In the genomic region with DNA sequence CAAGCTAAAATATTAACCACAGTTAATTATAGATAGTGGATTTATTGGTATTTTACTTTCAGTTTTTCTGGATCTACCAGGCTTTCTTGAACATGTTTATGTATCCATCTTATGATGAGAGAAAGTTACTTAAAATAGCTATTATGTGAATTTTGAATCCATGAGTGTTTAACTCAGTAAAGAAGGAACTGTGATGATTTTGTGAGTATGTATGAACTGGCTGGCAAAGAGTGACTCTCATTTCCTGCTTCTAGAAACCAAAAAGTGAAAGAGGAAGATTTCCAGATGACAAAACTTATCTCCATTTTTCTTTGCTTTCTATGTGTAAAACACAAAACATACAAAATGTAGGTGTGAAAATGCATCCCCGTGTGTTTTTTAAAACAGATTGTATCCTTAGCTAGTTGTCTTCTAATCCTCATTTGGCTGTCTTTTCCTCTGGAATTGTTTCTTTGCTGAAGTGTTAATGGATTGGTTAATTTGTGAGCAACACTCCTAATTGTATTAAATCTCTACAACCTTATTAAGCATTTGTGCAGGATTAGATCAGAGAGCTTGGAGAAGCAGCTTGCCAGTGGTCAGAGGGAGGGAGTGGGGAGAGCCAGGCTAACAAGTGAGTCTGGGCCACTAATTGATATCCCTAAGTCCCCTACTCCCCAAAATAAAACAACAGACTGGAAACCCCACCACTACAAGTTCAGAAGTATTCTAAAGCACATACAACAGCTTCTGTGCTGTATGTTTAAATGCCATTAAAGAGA, we compare ENCODE assay signal across 1 cellular context.
TF ChIP-seq lines count a peak whose summit lies in the region.

No MANE protein-coding gene starts in this region.

TF ChIP-seq in IMR-90, 13 proteins besides CTCF, POLR2A, EP300 and RAD21:
- no peak for TF ChIP-seq CHD1 (IDR thresholded peaks at IDR 0.05; ENCODE audit: low read depth, low read length)
- TF ChIP-seq BHLHE40 (IDR thresholded peaks at IDR 0.05; ENCODE audit: low read depth, low read length): no peak
- TF ChIP-seq SMC3 (IDR thresholded peaks at IDR 0.05; ENCODE audit: low read depth, low read length): no peak
- TF ChIP-seq RFX5 (IDR thresholded peaks at IDR 0.05; ENCODE audit: low read depth, low read length): no peak
- TF ChIP-seq, protein P1, sequence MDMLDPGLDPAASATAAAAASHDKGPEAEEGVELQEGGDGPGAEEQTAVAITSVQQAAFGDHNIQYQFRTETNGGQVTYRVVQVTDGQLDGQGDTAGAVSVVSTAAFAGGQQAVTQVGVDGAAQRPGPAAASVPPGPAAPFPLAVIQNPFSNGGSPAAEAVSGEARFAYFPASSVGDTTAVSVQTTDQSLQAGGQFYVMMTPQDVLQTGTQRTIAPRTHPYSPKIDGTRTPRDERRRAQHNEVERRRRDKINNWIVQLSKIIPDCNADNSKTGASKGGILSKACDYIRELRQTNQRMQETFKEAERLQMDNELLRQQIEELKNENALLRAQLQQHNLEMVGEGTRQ (IDR thresholded peaks at IDR 0.05; ENCODE audit: low read depth, low read length): no peak
- TF ChIP-seq MAZ (IDR thresholded peaks at IDR 0.05; ENCODE audit: borderline replicate concordance, low read depth, low read length): no peak
- no peak for TF ChIP-seq FOS (IDR thresholded peaks at IDR 0.05; ENCODE audit: low read depth, low read length)
- TF ChIP-seq MAFK (IDR thresholded peaks at IDR 0.05; ENCODE audit: low read depth, low read length): no peak
- TF ChIP-seq MXI1 (IDR thresholded peaks at IDR 0.05; ENCODE audit: borderline replicate concordance, low read depth, low read length): no peak
- TF ChIP-seq RCOR1 (IDR thresholded peaks at IDR 0.05; ENCODE audit: insufficient replicate concordance, low read length): no peak
- TF ChIP-seq, protein P2, sequence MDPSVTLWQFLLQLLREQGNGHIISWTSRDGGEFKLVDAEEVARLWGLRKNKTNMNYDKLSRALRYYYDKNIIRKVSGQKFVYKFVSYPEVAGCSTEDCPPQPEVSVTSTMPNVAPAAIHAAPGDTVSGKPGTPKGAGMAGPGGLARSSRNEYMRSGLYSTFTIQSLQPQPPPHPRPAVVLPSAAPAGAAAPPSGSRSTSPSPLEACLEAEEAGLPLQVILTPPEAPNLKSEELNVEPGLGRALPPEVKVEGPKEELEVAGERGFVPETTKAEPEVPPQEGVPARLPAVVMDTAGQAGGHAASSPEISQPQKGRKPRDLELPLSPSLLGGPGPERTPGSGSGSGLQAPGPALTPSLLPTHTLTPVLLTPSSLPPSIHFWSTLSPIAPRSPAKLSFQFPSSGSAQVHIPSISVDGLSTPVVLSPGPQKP (IDR thresholded peaks at IDR 0.05; ENCODE audit: borderline replicate concordance, low read depth, low read length): no peak
- TF ChIP-seq CEBPB (IDR thresholded peaks at IDR 0.05; ENCODE audit: low read depth, low read length): no peak
- TF ChIP-seq NFE2L2 (IDR thresholded peaks at IDR 0.05; ENCODE audit: low read depth, low read length): no peak
